ENCODE assay signal across 1 cellular context in the genomic region with DNA sequence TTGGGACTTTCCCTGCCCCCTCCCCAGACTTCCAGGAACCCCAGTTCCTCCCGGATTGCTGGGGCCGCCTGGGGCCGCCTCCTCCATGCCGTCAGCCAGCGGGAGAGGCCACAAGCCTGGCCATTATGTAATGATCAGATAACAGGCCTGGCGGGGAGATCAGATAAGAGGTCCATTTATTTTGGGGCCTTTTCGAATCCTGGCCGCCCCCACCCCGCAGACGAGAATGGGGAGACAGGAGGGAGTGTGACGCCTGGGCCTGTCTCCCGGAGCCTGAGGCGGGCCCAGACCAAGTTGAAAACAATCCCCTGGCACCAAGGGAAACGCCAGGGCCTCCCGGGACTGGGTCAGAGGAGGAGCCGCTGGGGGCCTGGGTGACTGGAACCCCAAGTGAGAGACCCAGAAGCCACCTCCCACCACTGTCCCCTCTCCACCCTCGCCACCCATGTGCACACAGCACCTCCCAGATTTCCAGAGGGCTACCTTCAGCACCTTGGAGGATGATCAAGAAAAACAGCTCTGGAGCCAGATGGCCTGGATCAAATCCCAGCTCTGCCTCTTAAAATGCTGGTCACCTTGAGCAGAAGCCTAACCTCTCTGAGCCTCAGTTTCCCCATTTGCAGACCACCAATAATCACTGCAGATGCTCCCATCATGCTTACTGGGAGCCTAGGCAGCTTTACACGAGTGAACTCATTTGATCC.
TF ChIP-seq lines count a peak whose summit lies in the region.

No MANE protein-coding gene starts in this region.

TF ChIP-seq in K562, 482 proteins besides CTCF, POLR2A, EP300 and RAD21 (continues in another document):
- TF ChIP-seq HNRNPL (IDR thresholded peaks at IDR 0.05; ENCODE audit: low read depth, low read length) (no peak), EP400 (IDR thresholded peaks at IDR 0.05) (peak; percentile 24; the same call in 1 of the 2 replicates), GATA2 (CRISPR knock-in tag; IDR thresholded peaks at IDR 0.05) (peak; percentile 53), RREB1 (CRISPR knock-in tag; IDR thresholded peaks at IDR 0.05) (no peak), MAZ (CRISPR knock-in tag; conservative IDR thresholded peaks at IDR 0.05 in 1 of 2, IDR thresholded peaks at IDR 0.05 in 1 of 2) (peak; percentile 34 to 43; a peak in 1 of 4 replicates), HOMEZ (CRISPR knock-in tag; IDR thresholded peaks at IDR 0.05) (no peak), CXXC5 (CRISPR knock-in tag; IDR thresholded peaks at IDR 0.05) (peak; percentile 38; the same call in 1 of the 2 replicates), E2F3 (CRISPR knock-in tag; IDR thresholded peaks at IDR 0.05) (no peak), ZNF12 (CRISPR knock-in tag; IDR thresholded peaks at IDR 0.05) (no peak), ZNF609 (CRISPR knock-in tag; IDR thresholded peaks at IDR 0.05; ENCODE audit: borderline replicate concordance) (no peak), ARHGAP35 (IDR thresholded peaks at IDR 0.05; ENCODE audit: partially characterized antibody) (no peak), ETV1 (tag; conservative IDR thresholded peaks at IDR 0.05; ENCODE audit: low read depth) (no peak), FOXJ2 (tag; IDR thresholded peaks at IDR 0.05) (no peak), CGGBP1 (CRISPR knock-in tag; IDR thresholded peaks at IDR 0.05) (no peak), CBX1 (IDR thresholded peaks at IDR 0.05; ENCODE audit: low read depth) (no peak), FOXP1 (CRISPR knock-in tag; IDR thresholded peaks at IDR 0.05) (no peak), XRCC4 (IDR thresholded peaks at IDR 0.05; ENCODE audit: extremely low read depth, insufficient read depth, insufficient read length) (no peak), ATF1 (CRISPR knock-in tag; IDR thresholded peaks at IDR 0.05) (no peak), ATF1 (tag; IDR thresholded peaks at IDR 0.05) (0 out of 2 replicates have a peak, but pooled peaks have one; percentile 28), BCOR (IDR thresholded peaks at IDR 0.05) (peak; percentile 79), YBX1 (IDR thresholded peaks at IDR 0.05) (no peak), ZNF766 (CRISPR knock-in tag; conservative IDR thresholded peaks at IDR 0.05) (no peak), ZBTB26 (CRISPR knock-in tag; IDR thresholded peaks at IDR 0.05) (no peak), GTF2F1 (IDR thresholded peaks at IDR 0.05; ENCODE audit: low read depth, low read length) (no peak), ETS1 (conservative IDR thresholded peaks at IDR 0.05; ENCODE audit: control insufficient read depth, low read depth, low read length) (0 out of 2 replicates have a peak, but pooled peaks have one; percentile 22), ZFX (CRISPR knock-in tag; IDR thresholded peaks at IDR 0.05) (peak; percentile 67), PHB (CRISPR knock-in tag; IDR thresholded peaks at IDR 0.05) (no peak), TBL1XR1 (IDR thresholded peaks at IDR 0.05; ENCODE audit: low read length in 2 of 2) (peak in 1 of 2 experiments; percentile 61; a peak in 1 of 4 replicates), ZNF133 (CRISPR knock-in tag; IDR thresholded peaks at IDR 0.05) (no peak), SMARCA4 (IDR thresholded peaks at IDR 0.05) (peak; percentile 32; the same call in 1 of the 2 replicates), ATF7 (IDR thresholded peaks at IDR 0.05) (peak; percentile 76)
- TF ChIP-seq, protein P1, sequence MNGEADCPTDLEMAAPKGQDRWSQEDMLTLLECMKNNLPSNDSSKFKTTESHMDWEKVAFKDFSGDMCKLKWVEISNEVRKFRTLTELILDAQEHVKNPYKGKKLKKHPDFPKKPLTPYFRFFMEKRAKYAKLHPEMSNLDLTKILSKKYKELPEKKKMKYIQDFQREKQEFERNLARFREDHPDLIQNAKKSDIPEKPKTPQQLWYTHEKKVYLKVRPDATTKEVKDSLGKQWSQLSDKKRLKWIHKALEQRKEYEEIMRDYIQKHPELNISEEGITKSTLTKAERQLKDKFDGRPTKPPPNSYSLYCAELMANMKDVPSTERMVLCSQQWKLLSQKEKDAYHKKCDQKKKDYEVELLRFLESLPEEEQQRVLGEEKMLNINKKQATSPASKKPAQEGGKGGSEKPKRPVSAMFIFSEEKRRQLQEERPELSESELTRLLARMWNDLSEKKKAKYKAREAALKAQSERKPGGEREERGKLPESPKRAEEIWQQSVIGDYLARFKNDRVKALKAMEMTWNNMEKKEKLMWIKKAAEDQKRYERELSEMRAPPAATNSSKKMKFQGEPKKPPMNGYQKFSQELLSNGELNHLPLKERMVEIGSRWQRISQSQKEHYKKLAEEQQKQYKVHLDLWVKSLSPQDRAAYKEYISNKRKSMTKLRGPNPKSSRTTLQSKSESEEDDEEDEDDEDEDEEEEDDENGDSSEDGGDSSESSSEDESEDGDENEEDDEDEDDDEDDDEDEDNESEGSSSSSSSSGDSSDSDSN (IDR thresholded peaks at IDR 0.05; ENCODE audit: borderline replicate concordance in 1 of 2, low read depth in 2 of 2, low read length in 2 of 2), result no peak
- TF ChIP-seq, protein P2, sequence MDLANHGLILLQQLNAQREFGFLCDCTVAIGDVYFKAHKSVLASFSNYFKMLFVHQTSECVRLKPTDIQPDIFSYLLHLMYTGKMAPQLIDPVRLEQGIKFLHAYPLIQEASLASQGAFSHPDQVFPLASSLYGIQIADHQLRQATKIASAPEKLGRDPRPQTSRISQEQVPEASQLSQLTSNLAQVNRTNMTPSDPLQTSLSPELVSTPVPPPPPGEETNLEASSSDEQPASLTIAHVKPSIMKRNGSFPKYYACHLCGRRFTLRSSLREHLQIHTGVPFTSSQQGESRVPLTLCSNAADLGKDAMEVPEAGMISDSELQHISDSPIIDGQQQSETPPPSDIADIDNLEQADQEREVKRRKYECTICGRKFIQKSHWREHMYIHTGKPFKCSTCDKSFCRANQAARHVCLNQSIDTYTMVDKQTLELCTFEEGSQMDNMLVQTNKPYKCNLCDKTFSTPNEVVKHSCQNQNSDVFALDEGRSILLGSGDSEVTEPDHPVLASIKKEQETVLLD (IDR thresholded peaks at IDR 0.05), result no peak
- TF ChIP-seq, protein P3, sequence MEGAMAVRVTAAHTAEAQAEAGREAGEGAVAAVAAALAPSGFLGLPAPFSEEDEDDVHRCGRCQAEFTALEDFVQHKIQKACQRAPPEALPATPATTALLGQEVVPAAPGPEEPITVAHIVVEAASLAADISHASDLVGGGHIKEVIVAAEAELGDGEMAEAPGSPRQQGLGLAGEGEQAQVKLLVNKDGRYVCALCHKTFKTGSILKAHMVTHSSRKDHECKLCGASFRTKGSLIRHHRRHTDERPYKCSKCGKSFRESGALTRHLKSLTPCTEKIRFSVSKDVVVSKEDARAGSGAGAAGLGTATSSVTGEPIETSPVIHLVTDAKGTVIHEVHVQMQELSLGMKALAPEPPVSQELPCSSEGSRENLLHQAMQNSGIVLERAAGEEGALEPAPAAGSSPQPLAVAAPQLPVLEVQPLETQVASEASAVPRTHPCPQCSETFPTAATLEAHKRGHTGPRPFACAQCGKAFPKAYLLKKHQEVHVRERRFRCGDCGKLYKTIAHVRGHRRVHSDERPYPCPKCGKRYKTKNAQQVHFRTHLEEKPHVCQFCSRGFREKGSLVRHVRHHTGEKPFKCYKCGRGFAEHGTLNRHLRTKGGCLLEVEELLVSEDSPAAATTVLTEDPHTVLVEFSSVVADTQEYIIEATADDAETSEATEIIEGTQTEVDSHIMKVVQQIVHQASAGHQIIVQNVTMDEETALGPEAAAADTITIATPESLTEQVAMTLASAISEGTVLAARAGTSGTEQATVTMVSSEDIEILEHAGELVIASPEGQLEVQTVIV (CRISPR knock-in tag; IDR thresholded peaks at IDR 0.05; ENCODE audit: borderline replicate concordance), result no peak
